In genomic region chr3:187878776-187879524, GRCh38 we compare ENCODE assay signal across 18 cellular contexts.
A peak's percentile ranks its signal among the peaks of the same experiment; 100 is the strongest.
DNase-seq lines count a peak whose midpoint lies in the region; ATAC-seq and TF ChIP-seq lines count a peak whose summit lies in the region.
"Had no signal": no experiment of that assay in that cellular context is flagged by ENCODE, and none has a peak within 500 bp of the region (broad histone marks: within the 10 kb centered on the region; RNA-seq: fewer than 3 reads in every experiment).

No MANE protein-coding gene starts in this region.

- peak overlapping the region; percentile 66 for H3K4me3 ChIP-seq in ACC112 (ENCODE audit: low read depth, low read length)
- H3K4me3 ChIP-seq: BLaER1, SK-N-MC had no signal

- TF ChIP-seq CTCF in VCaP (conservative IDR thresholded peaks at IDR 0.05) (no peak), foreskin keratinocyte (conservative IDR thresholded peaks at IDR 0.05) (no peak)

- peak; percentile 61 for ATAC-seq in foreskin keratinocyte
- no peak for ATAC-seq in HG02852 (IDR thresholded peaks at IDR 0.05; ENCODE audit: unreplicated experiment)
- no peak for ATAC-seq in HG03571 (IDR thresholded peaks at IDR 0.05; ENCODE audit: unreplicated experiment)

- no peaks in the 10 kb centered on the region for H3K79me2 ChIP-seq in ACC112 (ENCODE audit: control insufficient read depth, insufficient read depth, low read length, unreplicated experiment)
- H3K79me2 ChIP-seq: parathyroid adenoma had no signal

- H3K4me1 ChIP-seq in ACC112 (ENCODE audit: control insufficient read depth, insufficient read depth, low read length, unreplicated experiment) (peaks cover 26% of the 10 kb centered on the region), foreskin keratinocyte (peaks cover 16% of the 10 kb centered on the region)
- H3K4me1 ChIP-seq: BLaER1, parathyroid adenoma had no signal

- DNase-seq in HT-29 (ENCODE audit: low spot score) (peak; percentile 35), foreskin keratinocyte (peak; percentile 58 to 71), NAMALWA (ENCODE audit: low spot score) (no peak), Ammon's horn (ENCODE audit: low spot score) (no peak)
- DNase-seq: activated T-cell treated with anti-CD3 and anti-CD28 coated beads, Interleukin-2, amount 50 U/mL, for 24 hours; effector CD8-positive, alpha-beta T cell; GDM1; H7; NCI-H1417 treated with DMSO at 0.1 percent for 48 hours; NCI-H69; stimulated activated CD4-positive, alpha-beta T cell treated with anti-CD3 and anti-CD28 coated beads, Interleukin-1b, Interleukin-23, amount 100 ng/mL, for 48 hours had no signal

- H3K36me3 ChIP-seq in ACC112 (ENCODE audit: insufficient read depth, low read length), result no peaks in the 10 kb centered on the region
- H3K36me3 ChIP-seq: BLaER1 had no signal

- peak overlapping the region; percentile 82 for H2AFZ ChIP-seq in ACC112 (ENCODE audit: low read length, unreplicated experiment)
- H2AFZ ChIP-seq: parathyroid adenoma had no signal

- H3K27me3 ChIP-seq in ACC112 (ENCODE audit: insufficient read depth, low read length) (no peaks in the 10 kb centered on the region), foreskin keratinocyte (no peaks in the 10 kb centered on the region)
- H3K27me3 ChIP-seq: BLaER1 had no signal

- H3K27ac ChIP-seq in ACC112 (ENCODE audit: low read depth, low read length), result peak overlapping the region; percentile 74
- peak overlapping the region; percentile 7; the same call in 1 of the 2 replicates for H3K27ac ChIP-seq in VCaP
- H3K27ac ChIP-seq in foreskin keratinocyte, result no peak overlapping the region
- H3K27ac ChIP-seq: BLaER1, parathyroid adenoma, SK-N-MC had no signal

Comparison
In these comparisons a context has a peak if more than half of its experiments do, and no peak if none do; other contexts are left out.
1. DNase-seq: peak in HT-29 (single experiment) and foreskin keratinocyte (2 of 2); none in NAMALWA (single experiment) and Ammon's horn (single experiment).